40 cellular contexts compared by ENCODE assay signal in the genomic region with DNA sequence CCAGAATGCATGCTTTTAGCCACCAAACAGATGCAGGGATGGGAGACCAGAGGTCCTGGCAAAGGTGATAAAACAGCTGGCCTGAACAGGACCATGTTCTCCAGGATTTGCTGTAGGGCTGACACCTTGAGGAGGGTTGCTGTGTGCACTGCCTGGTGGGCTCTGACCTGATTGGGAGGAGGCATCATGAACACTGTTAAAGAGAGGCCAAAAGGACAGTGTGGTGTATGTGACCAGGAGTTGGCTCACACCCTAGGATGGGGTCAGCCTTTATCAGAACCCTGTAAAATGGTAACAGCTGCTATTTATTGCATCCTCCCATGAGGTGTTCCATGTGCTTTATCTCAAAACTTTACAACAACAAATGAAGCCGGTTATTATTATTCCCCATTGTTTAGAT. TPM values are rescaled to one million over a fixed set of nuclear protein-coding genes. Genes with fewer than 3 reads are reported as not detected.
"Had no signal": no experiment of that assay in that cellular context is flagged by ENCODE, and none has a peak within 500 bp of the region (broad histone marks: within the 10 kb centered on the region; RNA-seq: fewer than 3 reads in every experiment).

No MANE protein-coding gene starts in this region.

- H3K9me3 Mint-ChIP-seq: activated B cell treated with CpG ODN at 0.5 μM for 24 hours; activated CD4-positive, alpha-beta T cell treated with anti-CD3 and anti-CD28 coated beads, Interleukin-2, amount 10 ng/mL, durations not matched to agents 24 days and 14 days; activated CD8-positive, alpha-beta T cell treated with anti-CD3 and anti-CD28 coated beads for 36 hours; activated naive CD4-positive, alpha-beta T cell treated with anti-CD3 and anti-CD28 coated beads for 36 hours; activated naive CD4-positive, alpha-beta T cell treated with anti-CD3 and anti-CD28 coated beads, Interleukin-2, amount 50 U/mL, for 72 hours; activated naive CD8-positive, alpha-beta T cell treated with anti-CD3 and anti-CD28 coated beads for 36 hours; activated T-helper 1 cell treated with anti-CD3 and anti-CD28 coated beads, Interleukin-12 subunit alpha, Interleukin-12 subunit beta, Interleukin-2, Interleukin-4 antibody, amounts not matched to agents 30 ng/mL and 10 ng/mL and 1 ng/mL, durations not matched to agents 14 hours and 24 hours and 36 hours; activated T-helper 17 cell treated with anti-CD3 and anti-CD28 coated beads, Interleukin-2, amount 50 U/mL, for 72 hours; central memory CD8-positive, alpha-beta T cell; T-helper 1 cell treated with Interleukin-12 subunit alpha and Interleukin-12 subunit beta and Interleukin-4 antibody, amounts not matched to agents 30 μg/mL and 1 μg/mL, for 36 hours; T-helper 2 cell treated with Interferon-gamma antibody and Interleukin-4, amounts not matched to agents 5 μg/mL and 100 μg/mL, for 36 hours had no signal

- H3K4me1 ChIP-seq: adrenal gland, breast epithelium had no signal

- H3K4me3 Mint-ChIP-seq: activated B cell treated with CpG ODN at 0.5 μM for 24 hours; activated CD4-positive, alpha-beta memory T cell treated with anti-CD3 and anti-CD28 coated beads for 36 hours; activated CD4-positive, alpha-beta T cell treated with anti-CD3 and anti-CD28 coated beads, Interleukin-2, amount 10 ng/mL, durations not matched to agents 24 days and 14 days; activated CD8-positive, alpha-beta T cell treated with anti-CD3 and anti-CD28 coated beads for 36 hours; activated naive CD4-positive, alpha-beta T cell treated with anti-CD3 and anti-CD28 coated beads for 36 hours; activated naive CD8-positive, alpha-beta T cell treated with anti-CD3 and anti-CD28 coated beads for 36 hours; activated T-cell treated with anti-CD3 and anti-CD28 coated beads, Interleukin-2, amount 50 U/mL, for 4 hours; activated T-cell treated with anti-CD3 and anti-CD28 coated beads, Interleukin-2, amount 50 U/mL, for 72 hours; activated T-helper 1 cell treated with anti-CD3 and anti-CD28 coated beads, Interleukin-12 subunit alpha, Interleukin-12 subunit beta, Interleukin-2, Interleukin-4 antibody, amounts not matched to agents 30 ng/mL and 10 ng/mL and 1 ng/mL, durations not matched to agents 14 hours and 24 hours and 36 hours; activated T-helper 17 cell treated with anti-CD3 and anti-CD28 coated beads, Interleukin-2, amount 50 U/mL, for 72 hours; central memory CD8-positive, alpha-beta T cell; T-helper 1 cell treated with Interleukin-12 subunit alpha and Interleukin-12 subunit beta and Interleukin-4 antibody, amounts not matched to agents 30 μg/mL and 1 μg/mL, for 36 hours; T-helper 2 cell treated with Interferon-gamma antibody and Interleukin-4, amounts not matched to agents 5 μg/mL and 100 μg/mL, for 36 hours had no signal

- H3K27ac ChIP-seq: adrenal gland, body of pancreas, brain microvascular endothelial cell, breast epithelium, cardiac muscle cell, VCaP had no signal

- H3K27ac Mint-ChIP-seq: activated B cell treated with CpG ODN at 0.5 μM for 24 hours; activated CD4-positive, alpha-beta memory T cell treated with anti-CD3 and anti-CD28 coated beads for 36 hours; activated CD4-positive, alpha-beta T cell treated with anti-CD3 and anti-CD28 coated beads, Interleukin-2, amount 10 ng/mL, durations not matched to agents 24 days and 14 days; activated CD8-positive, alpha-beta T cell treated with anti-CD3 and anti-CD28 coated beads for 36 hours; activated naive CD4-positive, alpha-beta T cell treated with anti-CD3 and anti-CD28 coated beads for 36 hours; activated naive CD4-positive, alpha-beta T cell treated with anti-CD3 and anti-CD28 coated beads, Interleukin-2, amount 50 U/mL, for 72 hours; activated naive CD8-positive, alpha-beta T cell treated with anti-CD3 and anti-CD28 coated beads for 36 hours; activated T-cell treated with anti-CD3 and anti-CD28 coated beads, Interleukin-2, amount 50 U/mL, for 72 hours; activated T-helper 1 cell treated with anti-CD3 and anti-CD28 coated beads, Interleukin-12 subunit alpha, Interleukin-12 subunit beta, Interleukin-2, Interleukin-4 antibody, amounts not matched to agents 30 ng/mL and 10 ng/mL and 1 ng/mL, durations not matched to agents 14 hours and 24 hours and 36 hours; activated T-helper 17 cell treated with anti-CD3 and anti-CD28 coated beads, Interleukin-2, amount 50 U/mL, for 72 hours; T-helper 1 cell treated with Interleukin-12 subunit alpha and Interleukin-12 subunit beta and Interleukin-4 antibody, amounts not matched to agents 30 μg/mL and 1 μg/mL, for 36 hours; T-helper 2 cell treated with Interferon-gamma antibody and Interleukin-4, amounts not matched to agents 5 μg/mL and 100 μg/mL, for 36 hours had no signal

- H3K36me3 ChIP-seq: adrenal gland, brain microvascular endothelial cell, breast epithelium, cardiac muscle cell had no signal

- DNase-seq: activated B cell treated with CpG ODN at 0.5 μM for 24 hours; activated CD4-positive, alpha-beta memory T cell treated with anti-CD3 and anti-CD28 coated beads for 36 hours; activated CD4-positive, alpha-beta T cell treated with anti-CD3 and anti-CD28 coated beads for 4 hours; activated CD4-positive, alpha-beta T cell treated with anti-CD3 and anti-CD28 coated beads, Interleukin-2, amount 10 ng/mL, durations not matched to agents 24 days and 14 days; activated CD4-positive, alpha-beta T cell treated with anti-CD3 and anti-CD28 coated beads, Interleukin-2, amount 50 U/mL, for 1 hour; activated CD4-positive, alpha-beta T cell treated with anti-CD3 and anti-CD28 coated beads, Interleukin-2, amount 50 U/mL, for 4 hours; activated CD4-positive, CD25-positive, alpha-beta regulatory T cell treated with anti-CD3 and anti-CD28 coated beads, Interleukin-2, amount 50 U/mL, for 72 hours; activated CD8-positive, alpha-beta memory T cell treated with anti-CD3 and anti-CD28 coated beads, Interleukin-2, amount 50 U/mL, for 4 hours; activated CD8-positive, alpha-beta T cell treated with anti-CD3 and anti-CD28 coated beads for 36 hours; activated effector memory CD4-positive, alpha-beta T cell treated with anti-CD3 and anti-CD28 coated beads, Interleukin-2, amount 50 U/mL, for 16 hours; activated gamma-delta T cell treated with Interleukin-2 at 50 U/mL for 16 hours; activated naive CD4-positive, alpha-beta T cell; activated naive CD4-positive, alpha-beta T cell treated with anti-CD3 and anti-CD28 coated beads for 36 hours; activated naive CD4-positive, alpha-beta T cell treated with anti-CD3 and anti-CD28 coated beads, Interleukin-2, amount 50 U/mL, for 16 hours; activated naive CD8-positive, alpha-beta T cell treated with anti-CD3 and anti-CD28 coated beads for 36 hours; activated T-cell treated with anti-CD3 and anti-CD28 coated beads for 4 hours; activated T-cell treated with anti-CD3 and anti-CD28 coated beads, Interleukin-2, amount 50 U/mL, for 1 hour; activated T-cell treated with anti-CD3 and anti-CD28 coated beads, Interleukin-2, amount 50 U/mL, for 4 hours; activated T-cell treated with anti-CD3 and anti-CD28 coated beads, Interleukin-2, amount 50 U/mL, for 72 hours; adrenal gland; amniotic stem cell; aorta; body of pancreas; brain microvascular endothelial cell; cerebellar nuclear complex; T-helper 1 cell; T-helper 2 cell; T-helper 9 cell had no signal

- ATAC-seq: activated CD8-positive, alpha-beta T cell treated with anti-CD3 and anti-CD28 coated beads for 36 hours; activated naive CD4-positive, alpha-beta T cell treated with anti-CD3 and anti-CD28 coated beads, Interleukin-2, amount 50 U/mL, for 72 hours; activated T-cell treated with anti-CD3 and anti-CD28 coated beads, Interleukin-2, amount 50 U/mL, for 4 hours; body of pancreas had no signal

- H3K4me1 Mint-ChIP-seq: activated B cell treated with CpG ODN at 0.5 μM for 24 hours; activated CD4-positive, alpha-beta T cell treated with anti-CD3 and anti-CD28 coated beads, Interleukin-2, amount 10 ng/mL, durations not matched to agents 24 days and 14 days; activated naive CD8-positive, alpha-beta T cell treated with anti-CD3 and anti-CD28 coated beads for 36 hours; activated T-helper 17 cell treated with anti-CD3 and anti-CD28 coated beads, Interleukin-2, amount 50 U/mL, for 72 hours; central memory CD8-positive, alpha-beta T cell had no signal

- H3K9me3 ChIP-seq: adrenal gland, body of pancreas had no signal

- H3K4me3 ChIP-seq: adrenal gland, body of pancreas, breast epithelium, cardiac muscle cell had no signal

- H3K36me3 Mint-ChIP-seq: activated CD4-positive, alpha-beta memory T cell treated with anti-CD3 and anti-CD28 coated beads for 36 hours; activated naive CD4-positive, alpha-beta T cell treated with anti-CD3 and anti-CD28 coated beads, Interleukin-2, amount 50 U/mL, for 72 hours; activated naive CD8-positive, alpha-beta T cell treated with anti-CD3 and anti-CD28 coated beads for 36 hours had no signal

- H3K27me3 ChIP-seq: body of pancreas, cardiac muscle cell had no signal

- FAIRE-seq: astrocyte, TTC549 had no signal

RNA-seq across cellular contexts. Expression of gene SYNDIG1L, which starts 8.8 kb away (rescaled TPM):
- total RNA-seq: activated B cell treated with CpG ODN at 0.5 μM for 24 hours; activated CD4-positive, alpha-beta memory T cell treated with anti-CD3 and anti-CD28 coated beads for 36 hours; activated CD4-positive, alpha-beta T cell treated with anti-CD3 and anti-CD28 coated beads, Interleukin-2, amount 10 ng/mL, durations not matched to agents 24 days and 14 days; activated CD8-positive, alpha-beta memory T cell treated with anti-CD3 and anti-CD28 coated beads for 36 hours; activated CD8-positive, alpha-beta T cell treated with anti-CD3 and anti-CD28 coated beads for 36 hours; activated naive CD4-positive, alpha-beta T cell treated with anti-CD3 and anti-CD28 coated beads for 36 hours; activated naive CD4-positive, alpha-beta T cell treated with anti-CD3 and anti-CD28 coated beads, Interleukin-2, amount 50 U/mL, for 72 hours; activated naive CD8-positive, alpha-beta T cell treated with anti-CD3 and anti-CD28 coated beads for 36 hours; activated T-cell treated with anti-CD3 and anti-CD28 coated beads, Interleukin-2, amount 50 U/mL, for 4 hours; activated T-cell treated with anti-CD3 and anti-CD28 coated beads, Interleukin-2, amount 50 U/mL, for 72 hours; activated T-helper 1 cell treated with anti-CD3 and anti-CD28 coated beads, Interleukin-12 subunit alpha, Interleukin-12 subunit beta, Interleukin-2, Interleukin-4 antibody, amounts not matched to agents 30 ng/mL and 10 ng/mL and 1 ng/mL, durations not matched to agents 14 hours and 24 hours and 36 hours; activated T-helper 17 cell treated with anti-CD3 and anti-CD28 coated beads, Interleukin-2, amount 50 U/mL, for 72 hours; astrocyte had no signal
